ENCODE assay signal across 20 cellular contexts in genomic region chr19:19154768-19155494, GRCh38. TPM values are rescaled to one million over a fixed set of nuclear protein-coding genes. Genes with fewer than 3 reads are reported as not detected.
A peak's percentile ranks its signal among the peaks of the same experiment; 100 is the strongest.
DNase-seq lines count a peak whose midpoint lies in the region; ATAC-seq, FAIRE-seq and TF ChIP-seq lines count a peak whose summit lies in the region.
"Had no signal": no experiment of that assay in that cellular context is flagged by ENCODE, and none has a peak within 500 bp of the region (broad histone marks: within the 10 kb centered on the region; RNA-seq: fewer than 3 reads in every experiment).

No MANE protein-coding gene starts in this region.

- no peak for TF ChIP-seq EP300 in H1 (IDR thresholded peaks at IDR 0.05; ENCODE audit: borderline replicate concordance in 1 of 2, low read depth in 2 of 2, low read length in 2 of 2)

- H3K18ac ChIP-seq in H1 (ENCODE audit: extremely low read depth, low read length), result no peak overlapping the region

- no peaks in the 10 kb centered on the region for H3K4me1 Mint-ChIP-seq in stimulated activated effector memory CD8-positive, alpha-beta T cell treated with anti-CD3 and anti-CD28 coated beads, Interleukin-12 subunit alpha, Interleukin-12 subunit beta, amount 100 ng/mL, for 72 hours
- no peaks in the 10 kb centered on the region for H3K4me1 Mint-ChIP-seq in type B pancreatic cell (ENCODE audit: unreplicated experiment)
- H3K4me1 Mint-ChIP-seq: T-cell had no signal

- no peak overlapping the region for H3K4ac ChIP-seq in H1 (replicated peaks; ENCODE audit: insufficient read length, low read depth, low read length)

- no peak overlapping the region for H3K4me3 Mint-ChIP-seq in stimulated activated effector memory CD8-positive, alpha-beta T cell treated with anti-CD3 and anti-CD28 coated beads, Interleukin-12 subunit alpha, Interleukin-12 subunit beta, amount 100 ng/mL, for 72 hours
- no peak overlapping the region for H3K4me3 Mint-ChIP-seq in type B pancreatic cell
- H3K4me3 Mint-ChIP-seq: CD4-positive, CD25-positive, alpha-beta regulatory T cell; T-cell had no signal

- FAIRE-seq in GM18507 (lab: Jason Lieb, UNC) (peak; percentile 12), H1 (lab: Jason Lieb, UNC) (no peak)
- FAIRE-seq: H54 had no signal

- H3K23ac ChIP-seq in H1 (ENCODE audit: insufficient read length), result no peak overlapping the region

- DNase-seq in GM18507 (ENCODE audit: extremely low spot score, insufficient read length, low read depth) (no peak), NAMALWA (ENCODE audit: low spot score) (peak; percentile 73), H1 (ENCODE audit: low read depth in 1 of 2, low spot score in 2 of 2) (no peak), islet precursor cell (no peak), type B pancreatic cell (ENCODE audit: extremely low spot score, unreplicated experiment) (no peak)
- DNase-seq in stimulated activated effector memory CD8-positive, alpha-beta T cell treated with anti-CD3 and anti-CD28 coated beads, Interleukin-12 subunit alpha, Interleukin-12 subunit beta, amount 100 ng/mL, for 72 hours (ENCODE audit: low spot score in 2 of 2), result no peak
- no peak for DNase-seq in activated CD4-positive, alpha-beta T cell treated with anti-CD3 and anti-CD28 coated beads for 4 hours
- DNase-seq: Caco-2; CD4-positive, CD25-positive, alpha-beta regulatory T cell; DMS153; EL; KBM-7; NCI-H1436; NCI-H2029 treated with DMSO at 0.1 percent for 48 hours; NCI-H748 treated with DMSO at 0.1 percent for 48 hours; T-cell had no signal

- H4K20me1 ChIP-seq in H1 (replicated peaks in 1 of 2; ENCODE audit: control insufficient read depth in 1 of 2, insufficient read depth in 2 of 2, low read length in 2 of 2), result no peaks in the 10 kb centered on the region

- H2BK12ac ChIP-seq in H1 (ENCODE audit: low read depth, low read length), result 0 out of 2 replicates have a peak overlapping the region, but pooled peaks have one; percentile 42

- peaks cover 0 to 8% (median 0%) of the 10 kb centered on the region in 4 experiments; a peak in 1 of 8 replicates for H3K36me3 ChIP-seq in H1 (ENCODE audit: control insufficient read depth in 2 of 4, insufficient read depth in 4 of 4, low read length in 3 of 4)

- TF ChIP-seq CTCF in H1 (IDR thresholded peaks at IDR 0.05; ENCODE audit: control extremely low read depth in 1 of 3, insufficient read depth in 1 of 3, low read depth in 1 of 3, low read length in 3 of 3) (peak in 2 of 3 experiments; percentile 21 to 24; a peak in 3 of 4 replicates), type B pancreatic cell (conservative IDR thresholded peaks at IDR 0.05) (no peak)

- H2AFZ ChIP-seq in H1 (ENCODE audit: low read length), result no peak overlapping the region

- CTCF ChIA-PET in H1 (lab: Charles Lee; ENCODE audit: partially characterized antibody), result interaction anchor here (0.9 to 11.9 kb wide), 10 partner anchors 8 to 160 kb away, joined by 3 to 109 read pairs (median 4); partner anchors contain the start of gene MEF2B

- no peak overlapping the region for H3K4me3 ChIP-seq in H1 (ENCODE audit: extremely low read depth in 1 of 4, insufficient read depth in 2 of 4, low read depth in 3 of 4, low read length in 4 of 4)

- 92% methylated on average over 6 of the region's 6 CpGs; no CpG with 5 or more reads in 1 of the 2 experiments for WGBS in H1 (ENCODE audit: extremely low coverage in 1 of 2, insufficient coverage in 1 of 2, insufficient read length in 1 of 2, insufficient replicate concordance in 2 of 2, low coverage in 1 of 2, low lambda C conversion rate in 2 of 2, missing lambda C conversion rate in 1 of 2), 2 experiments

- ATAC-seq in stimulated activated effector memory CD8-positive, alpha-beta T cell treated with anti-CD3 and anti-CD28 coated beads, Interleukin-12 subunit alpha, Interleukin-12 subunit beta, amount 100 ng/mL, for 72 hours, result no peak
- no peak for ATAC-seq in GM18520 (IDR thresholded peaks at IDR 0.05; ENCODE audit: unreplicated experiment)
- ATAC-seq: Panc1, T-cell had no signal

- no peaks in the 10 kb centered on the region for H3K79me1 ChIP-seq in H1 (ENCODE audit: low read depth, low read length)

- no peak overlapping the region for H3K14ac ChIP-seq in H1 (ENCODE audit: insufficient read length)

- TF ChIP-seq RAD21 in H1 (IDR thresholded peaks at IDR 0.05 in 1 of 2, conservative IDR thresholded peaks at IDR 0.05 in 1 of 2; ENCODE audit: low read depth in 2 of 2, low read length in 2 of 2), result peak in 1 of 2 experiments; percentile 30; a peak in 1 of 4 replicates

- no peaks in the 10 kb centered on the region for H3K79me2 ChIP-seq in H1 (ENCODE audit: control insufficient read depth in 1 of 2, insufficient read depth in 2 of 2, low read length in 2 of 2)

- peak overlapping the region; percentile 2 for H3K27ac Mint-ChIP-seq in stimulated activated effector memory CD8-positive, alpha-beta T cell treated with anti-CD3 and anti-CD28 coated beads, Interleukin-12 subunit alpha, Interleukin-12 subunit beta, amount 100 ng/mL, for 72 hours
- H3K27ac Mint-ChIP-seq in type B pancreatic cell, result no peak overlapping the region
- H3K27ac Mint-ChIP-seq: T-cell had no signal

- no peaks in the 10 kb centered on the region for H3K23me2 ChIP-seq in H1 (ENCODE audit: low read depth, low read length)

- no peaks in the 10 kb centered on the region; a peak in 2 of 7 replicates for H3K4me1 ChIP-seq in H1 (replicated peaks in 1 of 4; ENCODE audit: control insufficient read depth in 3 of 4, insufficient read depth in 4 of 4, low read length in 3 of 4)
- H3K4me1 ChIP-seq: Caco-2 had no signal

- H3K9me3 Mint-ChIP-seq in stimulated activated effector memory CD8-positive, alpha-beta T cell treated with anti-CD3 and anti-CD28 coated beads, Interleukin-12 subunit alpha, Interleukin-12 subunit beta, amount 100 ng/mL, for 72 hours, result no peaks in the 10 kb centered on the region
- no peaks in the 10 kb centered on the region for H3K9me3 Mint-ChIP-seq in type B pancreatic cell
- H3K9me3 Mint-ChIP-seq: T-cell had no signal

- no peak for TF ChIP-seq POLR2A in H1 (IDR thresholded peaks at IDR 0.05; ENCODE audit: control extremely low read depth in 1 of 2, low read depth in 2 of 2, low read length in 2 of 2)

- no peak overlapping the region for H2BK20ac ChIP-seq in H1 (ENCODE audit: low read length)

- no peak overlapping the region for H4K5ac ChIP-seq in H1 (ENCODE audit: insufficient read length, low read depth, low read length)

- no peak overlapping the region for H2BK5ac ChIP-seq in H1 (ENCODE audit: low read depth, low read length)

- no peak overlapping the region for H3K56ac ChIP-seq in H1 (replicated peaks; ENCODE audit: insufficient read length, low read depth, low read length)

- no peaks in the 10 kb centered on the region; a peak in 1 of 7 replicates for H3K27me3 ChIP-seq in H1 (replicated peaks in 1 of 4; ENCODE audit: control insufficient read depth in 3 of 4, extremely low read depth in 1 of 4, insufficient read depth in 3 of 4, low read length in 3 of 4)

- H3K36me3 Mint-ChIP-seq in stimulated activated effector memory CD8-positive, alpha-beta T cell treated with anti-CD3 and anti-CD28 coated beads, Interleukin-12 subunit alpha, Interleukin-12 subunit beta, amount 100 ng/mL, for 72 hours, result peaks cover 10% of the 10 kb centered on the region
- no peaks in the 10 kb centered on the region for H3K36me3 Mint-ChIP-seq in type B pancreatic cell

- no peak overlapping the region for H4K8ac ChIP-seq in H1 (ENCODE audit: extremely low read depth, insufficient read depth, low read length)

- H3K9me3 ChIP-seq in H1 (ENCODE audit: insufficient read depth in 2 of 2, low read depth in 1 of 2, low read length in 1 of 2), result no peaks in the 10 kb centered on the region
- H3K9me3 ChIP-seq: Caco-2 had no signal

- no peak overlapping the region for H3K4me2 ChIP-seq in H1 (ENCODE audit: insufficient read depth in 1 of 2, low read depth in 2 of 2, low read length in 2 of 2)

- H2AK5ac ChIP-seq in H1 (ENCODE audit: low read depth, low read length), result no peak overlapping the region

- no peak overlapping the region for H4K91ac ChIP-seq in H1 (replicated peaks; ENCODE audit: insufficient read length, low read length)

- no peak overlapping the region for H2BK120ac ChIP-seq in H1 (replicated peaks; ENCODE audit: low read depth, low read length)

- no peak overlapping the region for H3K9ac ChIP-seq in H1 (replicated peaks in 1 of 4; ENCODE audit: extremely low read depth in 1 of 4, low read depth in 3 of 4, low read length in 3 of 4)

- POLR2A ChIA-PET in H1 (lab: Charles Lee; ENCODE audit: partially characterized antibody), result interaction anchor here (1.0 to 9.4 kb wide), 5 partner anchors 9 to 93 kb away, joined by 3 to 133 read pairs (median 5); partner anchors contain the start of gene MEF2B

- no peak overlapping the region for H3K27ac ChIP-seq in H1 (ENCODE audit: low read depth, low read length)

- H2BK15ac ChIP-seq in H1 (ENCODE audit: low read length), result no peak overlapping the region

- no peaks in the 10 kb centered on the region for H3K27me3 Mint-ChIP-seq in type B pancreatic cell
- H3K27me3 Mint-ChIP-seq: CD4-positive, CD25-positive, alpha-beta regulatory T cell; T-cell had no signal

RNA-seq across cellular contexts. Expression of gene MEF2B, which starts 15.1 kb away (rescaled TPM):
- total RNA-seq in H1 (2021; fragmentation: NEBNext Ultra II Directional; extraction: Animal tissue kit (Norgen Biotek cat#: 25700)), result 2.8 and 4.1 TPM in 2 replicates
- 3.7 and 17.8 TPM in 2 replicates for polyA plus RNA-seq in H1 (2011; rRNA removed)
- 8.9 TPM for polyA plus RNA-seq in H1 (2011; cell fraction: cytosol; rRNA removed)
- 17.1 TPM for polyA plus RNA-seq in H1 (2011; cell fraction: nucleus; rRNA removed)
- 1.4 to 2.8 TPM (median 1.6 TPM) in 4 replicates for polyA plus RNA-seq in H1 (2012, experiment 1 of 2)
- polyA plus RNA-seq in H1 (2012, experiment 2 of 2), result 1.7 TPM
- 1.1 TPM for polyA plus RNA-seq in H1 (2013, experiment 1 of 2)
- 1.5 TPM for polyA plus RNA-seq in H1 (2013, experiment 2 of 2)
- polyA minus RNA-seq in H1 (2011; rRNA and poly(A)+ RNA removed), result 0.76 and 2.1 TPM in 2 replicates
- polyA minus RNA-seq in H1 (2011; cell fraction: cytosol; rRNA and poly(A)+ RNA removed), result not detected
- 1.4 TPM for polyA minus RNA-seq in H1 (2011; cell fraction: nucleus; rRNA and poly(A)+ RNA removed)
- 1.5 and 1.6 TPM in 2 replicates for total RNA-seq in type B pancreatic cell (ENCODE audit: low replicate concordance)
- total RNA-seq: SK-MEL-5 had no signal

RNA-seq across cellular contexts. Expression of gene TMEM161A, which starts 16.7 kb away (rescaled TPM):
- total RNA-seq in H1 (2021; fragmentation: NEBNext Ultra II Directional; extraction: Animal tissue kit (Norgen Biotek cat#: 25700)), result 41.9 and 47.8 TPM in 2 replicates
- 103 and 153 TPM in 2 replicates for polyA plus RNA-seq in H1 (2011; rRNA removed)
- 80.8 TPM for polyA plus RNA-seq in H1 (2011; cell fraction: cytosol; rRNA removed)
- polyA plus RNA-seq in H1 (2011; cell fraction: nucleus; rRNA removed), result 202 TPM
- polyA plus RNA-seq in H1 (2012, experiment 1 of 2), result 26.3 to 50.2 TPM (median 47.7 TPM) in 4 replicates
- polyA plus RNA-seq in H1 (2012, experiment 2 of 2), result 46.4 TPM
- 62.3 TPM for polyA plus RNA-seq in H1 (2013, experiment 1 of 2)
- 53.9 TPM for polyA plus RNA-seq in H1 (2013, experiment 2 of 2)
- polyA minus RNA-seq in H1 (2011; rRNA and poly(A)+ RNA removed), result 46.0 and 81.2 TPM in 2 replicates
- 40.2 TPM for polyA minus RNA-seq in H1 (2011; cell fraction: cytosol; rRNA and poly(A)+ RNA removed)
- 34.3 TPM for polyA minus RNA-seq in H1 (2011; cell fraction: nucleus; rRNA and poly(A)+ RNA removed)
- 29.1 and 45.2 TPM in 2 replicates for total RNA-seq in type B pancreatic cell (ENCODE audit: low replicate concordance)

RNA-seq across cellular contexts. Expression of gene BORCS8, which starts 37.0 kb away (rescaled TPM):
- total RNA-seq in H1 (2021; fragmentation: NEBNext Ultra II Directional; extraction: Animal tissue kit (Norgen Biotek cat#: 25700)), result 15.9 and 20.9 TPM in 2 replicates
- polyA plus RNA-seq in H1 (2011; rRNA removed), result 15.0 and 22.9 TPM in 2 replicates
- 15.4 TPM for polyA plus RNA-seq in H1 (2011; cell fraction: cytosol; rRNA removed)
- 24.2 TPM for polyA plus RNA-seq in H1 (2011; cell fraction: nucleus; rRNA removed)
- 11.8 to 16.6 TPM (median 13.8 TPM) in 4 replicates for polyA plus RNA-seq in H1 (2012, experiment 1 of 2)
- 10.5 TPM for polyA plus RNA-seq in H1 (2012, experiment 2 of 2)
- 13.4 TPM for polyA plus RNA-seq in H1 (2013, experiment 1 of 2)
- 13.0 TPM for polyA plus RNA-seq in H1 (2013, experiment 2 of 2)
- 10.8 and 12.8 TPM in 2 replicates for polyA minus RNA-seq in H1 (2011; rRNA and poly(A)+ RNA removed)
- polyA minus RNA-seq in H1 (2011; cell fraction: cytosol; rRNA and poly(A)+ RNA removed), result 4.4 TPM
- 12.4 TPM for polyA minus RNA-seq in H1 (2011; cell fraction: nucleus; rRNA and poly(A)+ RNA removed)
- total RNA-seq in type B pancreatic cell (ENCODE audit: low replicate concordance), result 28.8 and 29.1 TPM in 2 replicates

RNA-seq across cellular contexts. Expression of gene RFXANK, which starts 37.1 kb away (rescaled TPM):
- 72.9 and 77.7 TPM in 2 replicates for total RNA-seq in H1 (2021; fragmentation: NEBNext Ultra II Directional; extraction: Animal tissue kit (Norgen Biotek cat#: 25700))
- polyA plus RNA-seq in H1 (2011; rRNA removed), result 87.5 and 105 TPM in 2 replicates
- polyA plus RNA-seq in H1 (2011; cell fraction: cytosol; rRNA removed), result 84.1 TPM
- polyA plus RNA-seq in H1 (2011; cell fraction: nucleus; rRNA removed), result 140 TPM
- 71.3 to 123 TPM (median 104 TPM) in 4 replicates for polyA plus RNA-seq in H1 (2012, experiment 1 of 2)
- 156 TPM for polyA plus RNA-seq in H1 (2012, experiment 2 of 2)
- polyA plus RNA-seq in H1 (2013, experiment 1 of 2), result 97.6 TPM
- 103 TPM for polyA plus RNA-seq in H1 (2013, experiment 2 of 2)
- polyA minus RNA-seq in H1 (2011; rRNA and poly(A)+ RNA removed), result 29.0 and 36.8 TPM in 2 replicates
- polyA minus RNA-seq in H1 (2011; cell fraction: cytosol; rRNA and poly(A)+ RNA removed), result 32.7 TPM
- 47.1 TPM for polyA minus RNA-seq in H1 (2011; cell fraction: nucleus; rRNA and poly(A)+ RNA removed)
- total RNA-seq in type B pancreatic cell (ENCODE audit: low replicate concordance), result 79.7 and 103 TPM in 2 replicates

RNA-seq across cellular contexts. Expression of gene NR2C2AP, which starts 48.3 kb away (rescaled TPM):
- total RNA-seq in H1 (2021; fragmentation: NEBNext Ultra II Directional; extraction: Animal tissue kit (Norgen Biotek cat#: 25700)), result 20.5 and 24.9 TPM in 2 replicates
- 16.4 TPM in 2 replicates for polyA plus RNA-seq in H1 (2011; rRNA removed)
- polyA plus RNA-seq in H1 (2011; cell fraction: cytosol; rRNA removed), result 20.5 TPM
- 26.2 TPM for polyA plus RNA-seq in H1 (2011; cell fraction: nucleus; rRNA removed)
- 18.7 to 25.9 TPM (median 23.8 TPM) in 4 replicates for polyA plus RNA-seq in H1 (2012, experiment 1 of 2)
- polyA plus RNA-seq in H1 (2012, experiment 2 of 2), result 27.7 TPM
- 13.6 TPM for polyA plus RNA-seq in H1 (2013, experiment 1 of 2)
- polyA plus RNA-seq in H1 (2013, experiment 2 of 2), result 13.5 TPM
- 11.5 and 12.5 TPM in 2 replicates for polyA minus RNA-seq in H1 (2011; rRNA and poly(A)+ RNA removed)
- 4.9 TPM for polyA minus RNA-seq in H1 (2011; cell fraction: cytosol; rRNA and poly(A)+ RNA removed)
- 7.6 TPM for polyA minus RNA-seq in H1 (2011; cell fraction: nucleus; rRNA and poly(A)+ RNA removed)
- total RNA-seq in type B pancreatic cell (ENCODE audit: low replicate concordance), result 15.2 and 22.9 TPM in 2 replicates
